ENCODE assay signal across 14 cellular contexts in genomic region chr12:61282790-61283575, GRCh38.
"Had no signal": no experiment of that assay in that cellular context is flagged by ENCODE, and none has a peak within 500 bp of the region (broad histone marks: within the 10 kb centered on the region; RNA-seq: fewer than 3 reads in every experiment).

No MANE protein-coding gene starts in this region.

- DNase-seq: activated CD4-positive, alpha-beta T cell treated with anti-CD3 and anti-CD28 coated beads, Interleukin-2, amount 50 U/mL, for 1 hour; activated CD4-positive, CD25-positive, alpha-beta regulatory T cell; activated CD8-positive, alpha-beta memory T cell treated with anti-CD3 and anti-CD28 coated beads for 24 hours; activated gamma-delta T cell treated with Interleukin-2 at 50 U/mL for 16 hours; amniotic stem cell; dermis blood vessel endothelial cell; erythroblast; naive B cell; retina; stimulated activated CD4-positive, alpha-beta T cell treated with anti-CD3 and anti-CD28 coated beads, Interleukin-2, amount 100 ng/mL, for 48 hours; tibial artery had no signal

- H3K4me3 ChIP-seq: lung, SK-N-MC, tibial artery had no signal

- ATAC-seq: stimulated activated memory B cell treated with anti-CD40 and anti-IgM and Interleukin-4, amounts not matched to agents 10 μg/mL and 1 μg/mL and 100 μg/mL, for 72 hours had no signal
